Comparison of ENCODE assay signal across 1 cellular context in the genomic region with DNA sequence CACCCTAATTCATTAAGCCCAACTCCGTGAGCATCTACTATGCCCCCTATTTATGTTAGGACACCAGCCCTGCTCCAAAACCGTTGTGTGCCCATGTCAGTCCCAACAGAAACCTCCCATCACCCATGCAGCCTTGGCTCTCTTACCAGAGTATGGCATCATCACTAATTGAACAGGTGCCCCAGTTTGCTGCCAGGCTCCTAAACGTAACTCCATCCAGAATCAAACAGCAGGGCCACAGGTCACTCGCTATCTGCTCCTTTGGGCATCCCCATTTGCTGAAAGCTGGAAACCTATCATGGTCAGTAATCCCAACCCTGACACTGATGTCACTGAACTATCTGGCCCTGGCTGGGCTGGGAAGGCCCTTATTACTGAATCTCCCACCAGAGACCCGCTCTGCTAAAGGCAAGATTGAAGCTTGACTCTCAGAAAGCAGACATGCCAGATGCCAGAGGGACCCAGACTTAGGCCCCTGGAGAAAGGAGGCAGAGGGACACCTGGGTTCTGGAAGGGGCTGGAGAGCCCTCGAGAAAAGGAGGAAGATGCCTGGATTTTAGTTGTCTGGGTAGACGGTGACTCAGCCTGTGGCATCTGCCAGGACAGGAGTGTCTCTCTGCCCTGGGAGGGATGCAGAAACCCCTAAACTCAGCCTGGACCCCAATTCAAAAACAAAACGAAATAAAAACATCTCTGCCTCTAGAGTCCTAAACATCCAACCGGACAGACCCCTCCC.
TF ChIP-seq lines count a peak whose summit lies in the region.

No MANE protein-coding gene starts in this region.

TF ChIP-seq in GM12878, 131 proteins besides CTCF, POLR2A, EP300 and RAD21:
- TF ChIP-seq CBFB (IDR thresholded peaks at IDR 0.05; ENCODE audit: low read depth) (no peak), ZNF207 (IDR thresholded peaks at IDR 0.05; ENCODE audit: borderline replicate concordance) (no peak), MYB (IDR thresholded peaks at IDR 0.05; ENCODE audit: borderline replicate concordance, low read depth, low read length) (no peak), BMI1 (IDR thresholded peaks at IDR 0.05; ENCODE audit: borderline replicate concordance) (no peak)
- TF ChIP-seq, protein P1, sequence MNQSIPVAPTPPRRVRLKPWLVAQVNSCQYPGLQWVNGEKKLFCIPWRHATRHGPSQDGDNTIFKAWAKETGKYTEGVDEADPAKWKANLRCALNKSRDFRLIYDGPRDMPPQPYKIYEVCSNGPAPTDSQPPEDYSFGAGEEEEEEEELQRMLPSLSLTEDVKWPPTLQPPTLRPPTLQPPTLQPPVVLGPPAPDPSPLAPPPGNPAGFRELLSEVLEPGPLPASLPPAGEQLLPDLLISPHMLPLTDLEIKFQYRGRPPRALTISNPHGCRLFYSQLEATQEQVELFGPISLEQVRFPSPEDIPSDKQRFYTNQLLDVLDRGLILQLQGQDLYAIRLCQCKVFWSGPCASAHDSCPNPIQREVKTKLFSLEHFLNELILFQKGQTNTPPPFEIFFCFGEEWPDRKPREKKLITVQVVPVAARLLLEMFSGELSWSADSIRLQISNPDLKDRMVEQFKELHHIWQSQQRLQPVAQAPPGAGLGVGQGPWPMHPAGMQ (IDR thresholded peaks at IDR 0.05; ENCODE audit: borderline replicate concordance) = no peak
- TF ChIP-seq, protein P2, sequence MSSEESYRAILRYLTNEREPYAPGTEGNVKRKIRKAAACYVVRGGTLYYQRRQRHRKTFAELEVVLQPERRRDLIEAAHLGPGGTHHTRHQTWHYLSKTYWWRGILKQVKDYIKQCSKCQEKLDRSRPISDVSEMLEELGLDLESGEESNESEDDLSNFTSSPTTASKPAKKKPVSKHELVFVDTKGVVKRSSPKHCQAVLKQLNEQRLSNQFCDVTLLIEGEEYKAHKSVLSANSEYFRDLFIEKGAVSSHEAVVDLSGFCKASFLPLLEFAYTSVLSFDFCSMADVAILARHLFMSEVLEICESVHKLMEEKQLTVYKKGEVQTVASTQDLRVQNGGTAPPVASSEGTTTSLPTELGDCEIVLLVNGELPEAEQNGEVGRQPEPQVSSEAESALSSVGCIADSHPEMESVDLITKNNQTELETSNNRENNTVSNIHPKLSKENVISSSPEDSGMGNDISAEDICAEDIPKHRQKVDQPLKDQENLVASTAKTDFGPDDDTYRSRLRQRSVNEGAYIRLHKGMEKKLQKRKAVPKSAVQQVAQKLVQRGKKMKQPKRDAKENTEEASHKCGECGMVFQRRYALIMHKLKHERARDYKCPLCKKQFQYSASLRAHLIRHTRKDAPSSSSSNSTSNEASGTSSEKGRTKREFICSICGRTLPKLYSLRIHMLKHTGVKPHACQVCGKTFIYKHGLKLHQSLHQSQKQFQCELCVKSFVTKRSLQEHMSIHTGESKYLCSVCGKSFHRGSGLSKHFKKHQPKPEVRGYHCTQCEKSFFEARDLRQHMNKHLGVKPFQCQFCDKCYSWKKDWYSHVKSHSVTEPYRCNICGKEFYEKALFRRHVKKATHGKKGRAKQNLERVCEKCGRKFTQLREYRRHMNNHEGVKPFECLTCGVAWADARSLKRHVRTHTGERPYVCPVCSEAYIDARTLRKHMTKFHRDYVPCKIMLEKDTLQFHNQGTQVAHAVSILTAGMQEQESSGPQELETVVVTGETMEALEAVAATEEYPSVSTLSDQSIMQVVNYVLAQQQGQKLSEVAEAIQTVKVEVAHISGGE (CRISPR knock-in tag; IDR thresholded peaks at IDR 0.05) = no peak
